Comparison of ENCODE assay signal across 8 cellular contexts in the genomic region with DNA sequence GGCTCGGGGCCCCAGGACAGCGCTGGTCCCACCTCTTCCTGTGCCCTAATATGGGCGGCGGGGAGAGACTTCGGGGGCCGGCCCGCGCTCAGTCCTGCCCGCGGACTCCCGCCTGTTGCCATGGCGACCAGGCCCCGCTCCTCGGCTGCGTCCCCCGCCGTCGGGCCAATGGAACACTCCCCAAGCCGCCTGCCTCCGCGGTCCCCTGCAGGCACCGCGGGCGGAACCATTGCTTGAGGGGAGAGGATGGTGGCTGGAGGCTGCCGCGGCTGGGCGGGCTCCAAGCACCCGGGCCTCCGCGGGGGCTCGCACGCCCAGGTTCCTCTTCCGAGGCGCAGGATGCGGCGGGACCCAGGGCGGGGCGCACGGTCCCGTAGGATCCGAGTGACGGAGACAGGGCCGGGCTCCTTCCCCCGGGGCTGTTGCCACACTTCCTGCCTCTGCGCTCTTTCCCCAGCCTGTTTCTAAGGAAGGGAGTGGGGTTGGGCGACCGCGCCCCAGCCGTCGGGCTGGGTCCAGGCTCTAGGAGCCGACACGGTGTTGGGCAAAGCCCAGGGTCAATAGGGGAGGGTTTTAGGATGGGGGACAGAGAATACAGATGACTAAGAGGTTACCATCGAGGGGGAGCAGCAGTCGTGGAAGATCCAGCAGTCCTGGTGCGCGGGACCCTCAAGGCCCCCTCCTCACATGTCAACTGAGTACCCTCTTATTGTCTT. TPM values are rescaled to one million over a fixed set of nuclear protein-coding genes. Genes with fewer than 3 reads are reported as not detected.
DNase-seq lines count a peak whose midpoint lies in the region; ATAC-seq and TF ChIP-seq lines count a peak whose summit lies in the region.

No MANE protein-coding gene starts in this region.

- H3K4me1 Mint-ChIP-seq in type B pancreatic cell (ENCODE audit: unreplicated experiment) = peaks cover 28% of the 10 kb centered on the region

- ATAC-seq in HG02610 (IDR thresholded peaks at IDR 0.05; ENCODE audit: unreplicated experiment) (peak; percentile 35), heart left ventricle (peak; percentile 44 to 62 (median 54))

- intact Hi-C loops in adrenal gland (cut with DNase I) (no loop called here), heart left ventricle (cut with DNase I) (loop anchor here in 1 of 10 donors (10.0 kb wide), 1 partner anchor 365 kb away; a partner anchor contains a TSS)

- no peak for TF ChIP-seq CTCF in adrenal gland (IDR thresholded peaks at IDR 0.05)
- TF ChIP-seq CTCF in heart left ventricle (IDR thresholded peaks at IDR 0.05) = no peak
- TF ChIP-seq CTCF in type B pancreatic cell (conservative IDR thresholded peaks at IDR 0.05) = no peak

- no peaks in the 10 kb centered on the region for H3K9me3 Mint-ChIP-seq in type B pancreatic cell

- 0% methylated on average over 10 to 56 of the region's 56 CpGs for WGBS in adrenal gland, 4 donors
- 0 to 2% (median 1%) methylated on average over 16 to 56 of the region's 56 CpGs for WGBS in heart left ventricle, 4 donors

- H3K27me3 Mint-ChIP-seq in type B pancreatic cell = no peaks in the 10 kb centered on the region

- no peaks in the 10 kb centered on the region for H3K36me3 Mint-ChIP-seq in type B pancreatic cell

- H3K27ac ChIP-seq in adrenal gland (peak overlapping the region; percentile 97 to 100 (median 99)), heart left ventricle (peak overlapping the region; percentile 95 to 100 (median 99))

- H3K4me1 ChIP-seq in adrenal gland (replicated peaks in 1 of 2) (peaks cover 25 to 50% of the 10 kb centered on the region in 2 donors), heart left ventricle (peaks cover 0 to 65% (median 54%) of the 10 kb centered on the region in 12 donors)

- H3K27me3 ChIP-seq in adrenal gland = no peaks in the 10 kb centered on the region
- no peaks in the 10 kb centered on the region for H3K27me3 ChIP-seq in heart left ventricle

- H3K4me3 Mint-ChIP-seq in type B pancreatic cell = peak overlapping the region; percentile 94

- TF ChIP-seq POLR2A in adrenal gland (IDR thresholded peaks at IDR 0.05) = peak; percentile 83 to 91
- TF ChIP-seq POLR2A in heart left ventricle (IDR thresholded peaks at IDR 0.05) = peak in 1 of 2 donors; percentile 83

- DNase-seq in NCI-H1105 (lab: John Stamatoyannopoulos, UW) = peak; percentile 86
- DNase-seq in T follicular helper cell (ENCODE audit: low read depth) = peak; percentile 82
- DNase-seq in adrenal gland = peak; percentile 97 to 99 (median 98)
- peak; percentile 98 to 99 (median 98) for DNase-seq in heart left ventricle
- peak; percentile 91 for DNase-seq in pons (ENCODE audit: low spot score)
- DNase-seq in type B pancreatic cell (ENCODE audit: extremely low spot score, unreplicated experiment) = peak; percentile 94

- H3K4me3 ChIP-seq in GM08714 (ENCODE audit: low read length) (peak overlapping the region; percentile 31; the same call in 1 of the 2 replicates), adrenal gland (peak overlapping the region in 3 of 4 donors; percentile 16 to 77 (median 44)), heart left ventricle (peak overlapping the region; percentile 15 to 99 (median 84))

- H3K9me3 ChIP-seq in adrenal gland (replicated peaks in 1 of 3) (no peaks in the 10 kb centered on the region), heart left ventricle (no peaks in the 10 kb centered on the region)

- H3K27ac Mint-ChIP-seq in type B pancreatic cell = peak overlapping the region; percentile 98

- H3K36me3 ChIP-seq in adrenal gland (replicated peaks in 1 of 2) = no peaks in the 10 kb centered on the region
- peaks cover 0 to 12% (median 0%) of the 10 kb centered on the region in 9 donors for H3K36me3 ChIP-seq in heart left ventricle

RNA-seq across cellular contexts. Expression of a gene that starts 1.2 kb away (rescaled TPM):
- 100 to 1,000 TPM; 194 to 594 (median 354) TPM for total RNA-seq in adrenal gland
- 100 to 1,000 TPM in 2 of 3 donors, 1 to 10 TPM in 1; 4.2 to 291 (median 104) TPM for polyA plus RNA-seq in adrenal gland
- 100 to 1,000 TPM in 4 of 9 donors, 10 to 100 TPM in 5; 19.6 to 205 (median 67.6) TPM for total RNA-seq in heart left ventricle
- 10 to 100 TPM; 29.6 to 52.9 TPM for polyA plus RNA-seq in heart left ventricle
- 31.3 and 116 TPM in 2 replicates for total RNA-seq in type B pancreatic cell (ENCODE audit: low replicate concordance)

RNA-seq across cellular contexts. Expression of a gene that starts 11.5 kb away (rescaled TPM):
- total RNA-seq in adrenal gland (1,000 to 10,000 TPM in 2 of 8 donors, 100 to 1,000 TPM in 6; 597 to 1,131 (median 835) TPM), heart left ventricle (1,000 to 10,000 TPM in 2 of 9 donors, 100 to 1,000 TPM in 7; 435 to 1,432 (median 684) TPM), type B pancreatic cell (ENCODE audit: low replicate concordance) (416 and 497 TPM in 2 replicates)
- polyA plus RNA-seq in adrenal gland (100 to 1,000 TPM; 146 to 957 (median 364) TPM), heart left ventricle (100 to 1,000 TPM; 544 to 645 TPM)

RNA-seq across cellular contexts. Expression of a gene that starts 11.8 kb away (rescaled TPM):
- total RNA-seq in adrenal gland (1 to 10 TPM in 4 of 8 donors, not detected in 4; 1.8 to 5.2 (median 4.3) TPM), heart left ventricle (1 to 10 TPM in 7 of 9 donors, not detected in 2; 1.2 to 6.8 (median 2.2) TPM), type B pancreatic cell (ENCODE audit: low replicate concordance) (10.1 and 19.4 TPM in 2 replicates)
- polyA plus RNA-seq in adrenal gland (1 to 10 TPM; 3.5 to 5.6 (median 4.4) TPM), heart left ventricle (1 to 10 TPM in 1 of 2 donors, under 1 TPM in 1; 0.35 to 3.2 TPM)

RNA-seq across cellular contexts. Expression of a gene that starts 14.7 kb away (rescaled TPM):
- total RNA-seq in adrenal gland = 10 to 100 TPM; 10.2 to 38.3 (median 29.1) TPM
- polyA plus RNA-seq in adrenal gland = 10 to 100 TPM in 2 of 3 donors, 1 to 10 TPM in 1; 6.3 to 99.7 (median 69.3) TPM
- 10 to 100 TPM; 45.5 to 90.1 (median 62.6) TPM for total RNA-seq in heart left ventricle
- polyA plus RNA-seq in heart left ventricle = 10 to 100 TPM; 29.9 to 83.5 TPM
- total RNA-seq in type B pancreatic cell (ENCODE audit: low replicate concordance) = 50.1 and 55.0 TPM in 2 replicates

RNA-seq across cellular contexts. Expression of a gene that starts 16.3 kb away (rescaled TPM):
- total RNA-seq in adrenal gland (1 to 10 TPM; 2.8 to 8.6 (median 6.2) TPM), heart left ventricle (1 to 10 TPM in 8 of 9 donors, under 1 TPM in 1; 0.63 to 7.6 (median 4.0) TPM), type B pancreatic cell (ENCODE audit: low replicate concordance) (13.7 and 37.2 TPM in 2 replicates)
- polyA plus RNA-seq in adrenal gland (1 to 10 TPM; 1.8 to 4.3 (median 3.4) TPM), heart left ventricle (1 to 10 TPM; 1.3 to 8.6 TPM)

Comparison
In these comparisons a context has a peak if more than half of its experiments do, and no peak if none do; other contexts are left out.
1. Peak in every context shown above with its lines: DNase-seq, ATAC-seq, H3K4me3 ChIP-seq and H3K27ac ChIP-seq.
2. H3K4me3 ChIP-seq: peak in every context shown above with its lines; median percentile 84 in heart left ventricle; 44 in adrenal gland; 31 in GM08714.